1 cellular context compared by ENCODE assay signal in the genomic region with DNA sequence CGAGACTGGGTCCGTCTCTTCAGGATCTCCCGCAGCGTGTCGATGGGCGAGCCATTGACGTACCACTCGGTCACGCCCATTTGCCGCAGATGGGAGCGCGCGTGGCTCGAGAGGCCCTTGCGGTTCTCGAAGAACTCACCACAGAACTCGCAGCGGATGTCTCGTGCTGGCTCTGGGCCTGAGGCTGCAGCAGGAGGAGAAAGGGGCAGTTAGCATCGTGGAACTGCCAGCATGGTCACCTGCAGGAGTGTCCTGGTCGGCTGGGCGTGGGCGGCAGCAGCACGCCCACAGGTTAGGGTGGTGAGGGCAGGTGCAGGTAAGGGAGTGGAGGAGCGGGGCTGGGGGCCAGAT.
TF ChIP-seq lines count a peak whose summit lies in the region.

No MANE protein-coding gene starts in this region.

TF ChIP-seq in H1, 55 proteins besides CTCF, POLR2A, EP300 and RAD21:
- TF ChIP-seq, protein P1, sequence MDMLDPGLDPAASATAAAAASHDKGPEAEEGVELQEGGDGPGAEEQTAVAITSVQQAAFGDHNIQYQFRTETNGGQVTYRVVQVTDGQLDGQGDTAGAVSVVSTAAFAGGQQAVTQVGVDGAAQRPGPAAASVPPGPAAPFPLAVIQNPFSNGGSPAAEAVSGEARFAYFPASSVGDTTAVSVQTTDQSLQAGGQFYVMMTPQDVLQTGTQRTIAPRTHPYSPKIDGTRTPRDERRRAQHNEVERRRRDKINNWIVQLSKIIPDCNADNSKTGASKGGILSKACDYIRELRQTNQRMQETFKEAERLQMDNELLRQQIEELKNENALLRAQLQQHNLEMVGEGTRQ (IDR thresholded peaks at IDR 0.05; ENCODE audit: low read length) = no peak
- no peak for TF ChIP-seq SP4 (IDR thresholded peaks at IDR 0.05; ENCODE audit: low read length)
- TF ChIP-seq RNF2 (IDR thresholded peaks at IDR 0.05; ENCODE audit: borderline replicate concordance, low read depth, low read length, missing control alignments, poor library complexity, severe bottlenecking) = no peak
- no peak for TF ChIP-seq TAF7 (optimal IDR thresholded peaks at IDR 0.05; ENCODE audit: borderline replicate concordance, low read depth, low read length)
- TF ChIP-seq SUZ12 (IDR thresholded peaks at IDR 0.05; ENCODE audit: low read length) = no peak
- no peak for TF ChIP-seq PHF8 (conservative IDR thresholded peaks at IDR 0.05; ENCODE audit: low read depth, low read length)
- no peak for TF ChIP-seq SIN3A (conservative IDR thresholded peaks at IDR 0.05 in 1 of 2, IDR thresholded peaks at IDR 0.05 in 1 of 2; ENCODE audit: low read depth in 1 of 2, low read length in 2 of 2)
